Comparison of ENCODE assay signal across 25 cellular contexts in genomic region chr4:183450108-183450507, GRCh38.
"Had no signal": no experiment of that assay in that cellular context is flagged by ENCODE, and none has a peak within 500 bp of the region (broad histone marks: within the 10 kb centered on the region; RNA-seq: fewer than 3 reads in every experiment).

No MANE protein-coding gene starts in this region.

- H3K9me3 Mint-ChIP-seq: mesothelial cell of epicardium; naive B cell; neural crest cell; stimulated activated naive CD8-positive, alpha-beta T cell treated with anti-CD3 and anti-CD28 coated beads, Interleukin-15, amount 100 ng/mL, for 72 hours; type B pancreatic cell had no signal

- H3K27ac Mint-ChIP-seq: mesothelial cell of epicardium had no signal

- H3K4me3 ChIP-seq: colonic mucosa, esophagus squamous epithelium, right atrium auricular region, uterus had no signal

- DNase-seq: activated CD4-positive, alpha-beta T cell treated with anti-CD3 and anti-CD28 coated beads for 4 hours; activated CD4-positive, alpha-beta T cell treated with anti-CD3 and anti-CD28 coated beads, Interleukin-2, amount 50 U/mL, for 48 hours; activated CD4-positive, CD25-positive, alpha-beta regulatory T cell; activated CD8-positive, alpha-beta memory T cell treated with anti-CD3 and anti-CD28 coated beads for 24 hours; activated gamma-delta T cell; activated naive CD4-positive, alpha-beta T cell treated with anti-CD3 and anti-CD28 coated beads, Interleukin-2, amount 50 U/mL, for 16 hours; amygdala; colonic mucosa; effector CD8-positive, alpha-beta T cell; esophagus squamous epithelium; glutamatergic neuron; left cardiac atrium; naive B cell; nucleus accumbens; stimulated activated CD4-positive, alpha-beta T cell treated with anti-CD3 and anti-CD28 coated beads, Interleukin-12 subunit alpha, Interleukin-12 subunit beta, amount 100 ng/mL, for 4 hours; stimulated activated CD4-positive, alpha-beta T cell treated with anti-CD3 and anti-CD28 coated beads, Interleukin-4, amount 100 ng/mL, for 1 hour; stimulated activated naive CD8-positive, alpha-beta T cell treated with anti-CD3 and anti-CD28 coated beads, Interleukin-15, amount 100 ng/mL, for 72 hours; substantia nigra; uterus had no signal

- H3K27ac ChIP-seq: colonic mucosa, epithelial cell of prostate, parathyroid adenoma, right atrium auricular region, uterus had no signal

- H3K9ac ChIP-seq: parathyroid adenoma had no signal

- H3K4me3 Mint-ChIP-seq: mesothelial cell of epicardium; naive B cell; stimulated activated naive CD8-positive, alpha-beta T cell treated with anti-CD3 and anti-CD28 coated beads, Interleukin-15, amount 100 ng/mL, for 72 hours had no signal

- H3K27me3 ChIP-seq: colonic mucosa, esophagus squamous epithelium, right atrium auricular region, uterus had no signal

- H3K9me3 ChIP-seq: colonic mucosa, esophagus squamous epithelium, right atrium auricular region, uterus had no signal

- H3K27me3 Mint-ChIP-seq: naive B cell; stimulated activated naive CD8-positive, alpha-beta T cell treated with anti-CD3 and anti-CD28 coated beads, Interleukin-15, amount 100 ng/mL, for 72 hours; type B pancreatic cell had no signal

- ATAC-seq: left cardiac atrium; stimulated activated naive CD8-positive, alpha-beta T cell treated with anti-CD3 and anti-CD28 coated beads, Interleukin-15, amount 100 ng/mL, for 72 hours had no signal

- H2AFZ ChIP-seq: parathyroid adenoma had no signal

- H3K36me3 ChIP-seq: uterus had no signal
